In genomic region chr1:48775817-48776399, GRCh38 we compare ENCODE assay signal across 8 cellular contexts. TPM values are rescaled to one million over a fixed set of nuclear protein-coding genes. Genes with fewer than 3 reads are reported as not detected.
DNase-seq lines count a peak whose midpoint lies in the region; ATAC-seq and TF ChIP-seq lines count a peak whose summit lies in the region.

No MANE protein-coding gene starts in this region.

- CTCF ChIA-PET in Panc1 (lab: Charles Lee), result no interaction called here

- ATAC-seq in Panc1, result peak; percentile 48; the same call in 1 of the 2 replicates
- ATAC-seq in GM19351 (IDR thresholded peaks at IDR 0.05; ENCODE audit: unreplicated experiment), result no peak

- POLR2A ChIA-PET in Panc1 (lab: Charles Lee), result no interaction called here

- H3K4me3 ChIP-seq in Panc1 (ENCODE audit: low read depth in 2 of 2, low read length in 2 of 2) (peak overlapping the region in 1 of 2 experiments; percentile 38; a peak in 1 of 4 replicates), fibroblast of the aortic adventitia (ENCODE audit: low read depth, low read length) (peak overlapping the region; percentile 59), rectal smooth muscle tissue (ENCODE audit: low read length) (peak overlapping the region; percentile 66)

- TF ChIP-seq CTCF in Panc1 (IDR thresholded peaks at IDR 0.05) (no peak), fibroblast of the aortic adventitia (IDR thresholded peaks at IDR 0.05; ENCODE audit: insufficient read depth, low read length) (no peak)

- H3K9me3 ChIP-seq in Panc1 (ENCODE audit: control insufficient read depth, insufficient read depth, low read depth, low read length), result no peaks in the 10 kb centered on the region

- in situ Hi-C loops in Panc1 (cut with HindIII; ENCODE audit: low pct_unique_long_range_greater_than_20kb, low sequenced_read_pairs), result no loop called here

- no peaks in the 10 kb centered on the region for H3K36me3 ChIP-seq in Panc1 (ENCODE audit: control insufficient read depth, insufficient read depth, low read length)
- H3K36me3 ChIP-seq in rectal smooth muscle tissue (ENCODE audit: control insufficient read depth, insufficient read depth, low read length), result no peaks in the 10 kb centered on the region

- H3K27ac ChIP-seq in Panc1 (ENCODE audit: low read length) (no peak overlapping the region), rectal smooth muscle tissue (ENCODE audit: low read depth, low read length) (peak overlapping the region; percentile 74)

- H3K4me1 ChIP-seq in Panc1 (ENCODE audit: control insufficient read depth, insufficient read depth, low read length) (no peaks in the 10 kb centered on the region), rectal smooth muscle tissue (ENCODE audit: control insufficient read depth, insufficient read depth, low read length) (peaks cover 14% of the 10 kb centered on the region)

- no TSS peak for BruUV-seq in Panc1 (replicated peaks; lab: Mats Ljungman, UMichigan)

- H3K27me3 ChIP-seq in Panc1 (ENCODE audit: control insufficient read depth, insufficient read depth, low read length) (peaks cover 12% of the 10 kb centered on the region), rectal smooth muscle tissue (ENCODE audit: control insufficient read depth, insufficient read depth, low read length) (no peaks in the 10 kb centered on the region)

- intact Hi-C loops in Panc1 (cut with micrococcal nuclease; ENCODE audit: unreplicated experiment), result no loop called here

- H3K9ac ChIP-seq in rectal smooth muscle tissue (ENCODE audit: low read length), result no peak overlapping the region

- DNase-seq in ELF-1 (ENCODE audit: low read depth, low spot score) (peak; percentile 4), Panc1 (ENCODE audit: low read depth, low spot score) (no peak), fibroblast of the aortic adventitia (ENCODE audit: low read depth) (no peak), DMS114 treated with DMSO at 0.1 percent for 48 hours (lab: John Stamatoyannopoulos, UW; ENCODE audit: unreplicated experiment) (no peak), T-helper 9 cell (no peak)
- DNase-seq in activated effector memory CD4-positive, alpha-beta T cell treated with anti-CD3 and anti-CD28 coated beads, Interleukin-2, amount 50 U/mL, for 16 hours, result no peak

RNA-seq across cellular contexts. Expression of gene BEND5, which starts 0.8 kb away (rescaled TPM):
- total RNA-seq in Panc1 (2021; ENCODE audit: unreplicated experiment), result not detected
- not detected for polyA plus RNA-seq in Panc1 (2012; ENCODE audit: insufficient read length)
- 0.45 TPM in 1 of 2 replicates, not detected in the other for total RNA-seq in fibroblast of the aortic adventitia (ENCODE audit: low replicate concordance)
